Comparison of ENCODE assay signal across 18 cellular contexts in genomic region chr4:9962611-9963314, GRCh38. TPM values are rescaled to one million over a fixed set of nuclear protein-coding genes. Genes with fewer than 3 reads are reported as not detected.
DNase-seq lines count a peak whose midpoint lies in the region; ATAC-seq and TF ChIP-seq lines count a peak whose summit lies in the region.
"Had no signal": no experiment of that assay in that cellular context is flagged by ENCODE, and none has a peak within 500 bp of the region (broad histone marks: within the 10 kb centered on the region; RNA-seq: fewer than 3 reads in every experiment).

No MANE protein-coding gene starts in this region.

- intact Hi-C loops in mammary epithelial cell (cut with micrococcal nuclease) (no loop called here), breast epithelium (cut with DNase I; ENCODE audit: low total_unique reads) (no loop called here)

- no peak overlapping the region for H3K27ac Mint-ChIP-seq in activated T-helper 17 cell treated with anti-CD3 and anti-CD28 coated beads, Interleukin-2, amount 50 U/mL, for 72 hours

- peak; percentile 19 for DNase-seq in mammary epithelial cell
- no peak for DNase-seq in breast epithelium (ENCODE audit: low spot score in 2 of 2)
- DNase-seq in NCI-H1694 (lab: John Stamatoyannopoulos, UW): no peak
- DNase-seq in NCI-H524 (lab: John Stamatoyannopoulos, UW): no peak
- no peak for DNase-seq in germinal center (ENCODE audit: low spot score)
- no peak for DNase-seq in NCI-H2107 treated with DMSO at 0.1 percent for 48 hours (lab: John Stamatoyannopoulos, UW; ENCODE audit: unreplicated experiment)
- DNase-seq: C1 segment of cervical spinal cord, DMS 273 treated with DMSO at 0.1 percent for 48 hours, NCI-H146, NCI-H2107, NCI-H446 treated with DMSO at 0.1 percent for 48 hours, NCI-H82, Right ventricle myocardium superior, SK-N-SH had no signal

- H3K4me2 ChIP-seq in mammary epithelial cell (ENCODE audit: insufficient read depth, low read depth, low read length): no peak overlapping the region
- H3K4me2 ChIP-seq: SK-N-SH had no signal

- ATAC-seq in HG02571 (IDR thresholded peaks at IDR 0.05; ENCODE audit: unreplicated experiment): peak; percentile 43
- ATAC-seq in activated T-helper 17 cell treated with anti-CD3 and anti-CD28 coated beads, Interleukin-2, amount 50 U/mL, for 72 hours (replicated peaks): peak; percentile 49
- ATAC-seq: Panc1 had no signal

- dilution Hi-C loops in mammary epithelial cell (cut with HindIII; ENCODE audit: low sequenced_read_pairs): no loop called here

- no peak overlapping the region for H3K4me3 Mint-ChIP-seq in activated T-helper 17 cell treated with anti-CD3 and anti-CD28 coated beads, Interleukin-2, amount 50 U/mL, for 72 hours

- no TSS peak for BruUV-seq in mammary epithelial cell (replicated peaks; lab: Mats Ljungman, UMichigan)

- H3K27me3 ChIP-seq in mammary epithelial cell (ENCODE audit: insufficient read depth, low read length) (no peaks in the 10 kb centered on the region), breast epithelium (no peaks in the 10 kb centered on the region)

- no peaks in the 10 kb centered on the region for H3K4me1 Mint-ChIP-seq in activated T-helper 17 cell treated with anti-CD3 and anti-CD28 coated beads, Interleukin-2, amount 50 U/mL, for 72 hours

- H3K9me3 ChIP-seq in mammary epithelial cell (replicated peaks; ENCODE audit: insufficient read depth, low read length) (no peaks in the 10 kb centered on the region), breast epithelium (no peaks in the 10 kb centered on the region)
- H3K9me3 ChIP-seq: SK-N-SH had no signal

- no peak overlapping the region for H3K9ac ChIP-seq in mammary epithelial cell (ENCODE audit: insufficient read depth, low read length)
- H3K9ac ChIP-seq: SK-N-SH had no signal

- peaks cover 3% of the 10 kb centered on the region for H3K9me3 Mint-ChIP-seq in activated T-helper 17 cell treated with anti-CD3 and anti-CD28 coated beads, Interleukin-2, amount 50 U/mL, for 72 hours

- CTCF ChIA-PET in mammary epithelial cell (lab: Charles Lee; ENCODE audit: low non-redundant PET): no interaction called here

- TF ChIP-seq CTCF in mammary epithelial cell (conservative IDR thresholded peaks at IDR 0.05 in 1 of 2, IDR thresholded peaks at IDR 0.05 in 1 of 2; ENCODE audit: extremely low read depth in 1 of 2, insufficient read depth in 1 of 2, low read depth in 1 of 2, low read length in 2 of 2) (no peak), breast epithelium (IDR thresholded peaks at IDR 0.05) (no peak)

- peaks cover 55% of the 10 kb centered on the region for H3K79me2 ChIP-seq in mammary epithelial cell (ENCODE audit: insufficient read depth, low read length)

- no peaks in the 10 kb centered on the region for H3K36me3 Mint-ChIP-seq in activated T-helper 17 cell treated with anti-CD3 and anti-CD28 coated beads, Interleukin-2, amount 50 U/mL, for 72 hours (ENCODE audit: low read depth)

- H4K20me1 ChIP-seq in mammary epithelial cell (ENCODE audit: insufficient read depth, low read length): no peaks in the 10 kb centered on the region

- no peaks in the 10 kb centered on the region for H3K4me1 ChIP-seq in mammary epithelial cell (ENCODE audit: insufficient read depth, low read length)
- no peaks in the 10 kb centered on the region for H3K4me1 ChIP-seq in breast epithelium

- H3K27me3 Mint-ChIP-seq in activated T-helper 17 cell treated with anti-CD3 and anti-CD28 coated beads, Interleukin-2, amount 50 U/mL, for 72 hours: peaks cover 3% of the 10 kb centered on the region

- no peak overlapping the region for H3K4me3 ChIP-seq in mammary epithelial cell (replicated peaks in 1 of 3; ENCODE audit: insufficient read depth in 1 of 3, low read depth in 2 of 3, low read length in 3 of 3)
- H3K4me3 ChIP-seq in breast epithelium: no peak overlapping the region

- H2AFZ ChIP-seq in mammary epithelial cell (ENCODE audit: low read depth, low read length): no peak overlapping the region

- H3K36me3 ChIP-seq in mammary epithelial cell (ENCODE audit: insufficient read depth, low read length) (peaks cover 7% of the 10 kb centered on the region), breast epithelium (no peaks in the 10 kb centered on the region)

- H3K27ac ChIP-seq in mammary epithelial cell (ENCODE audit: insufficient read depth, low read depth, low read length) (no peak overlapping the region), breast epithelium (no peak overlapping the region)

- TF ChIP-seq POLR2A in breast epithelium (IDR thresholded peaks at IDR 0.05): no peak

- WGBS in mammary epithelial cell (ENCODE audit: low coverage, missing lambda C conversion rate): 91% methylated on average over 5 of the region's 5 CpGs

- in situ Hi-C loops in mammary epithelial cell (cut with MboI; ENCODE audit: low sequenced_read_pairs in 2 of 2): no loop called here

RNA-seq across cellular contexts. Expression of gene SLC2A9, which starts 58.5 kb away (rescaled TPM):
- total RNA-seq in mammary epithelial cell (100 to 1,000 TPM in 1 of 2 donors, 10 to 100 TPM in 1; 93.2 to 163 TPM), breast epithelium (10 to 100 TPM in 1 of 3 donors, 1 to 10 TPM in 2; 6.2 to 10.7 (median 9.5) TPM)
- polyA plus RNA-seq in mammary epithelial cell: 65.5 TPM
- polyA minus RNA-seq in mammary epithelial cell: 83.8 TPM
- total RNA-seq in activated T-helper 17 cell treated with anti-CD3 and anti-CD28 coated beads, Interleukin-2, amount 50 U/mL, for 72 hours: 1 to 10 TPM; 1.1 to 1.8 TPM
- total RNA-seq: A172 had no signal
- polyA plus RNA-seq: SK-N-SH had no signal

Comparison
In these comparisons a context has a peak if more than half of its experiments do, and no peak if none do; other contexts are left out.
1. RNA of gene SLC2A9, which starts 58.5 kb away (total RNA-seq): 93.2 to 163 TPM in mammary epithelial cell; 6.2 to 10.7 TPM in breast epithelium and 1.1 to 1.8 TPM in activated T-helper 17 cell treated with anti-CD3 and anti-CD28 coated beads, Interleukin-2, amount 50 U/mL, for 72 hours; every median in the first group is over 4 times any median in the second.